ENCODE assay signal across 7 cellular contexts in genomic region chr21:43439316-43440075, GRCh38. TPM values are rescaled to one million over a fixed set of nuclear protein-coding genes. Genes with fewer than 3 reads are reported as not detected.
A peak's percentile ranks its signal among the peaks of the same experiment; 100 is the strongest.
DNase-seq lines count a peak whose midpoint lies in the region; ATAC-seq, FAIRE-seq and TF ChIP-seq lines count a peak whose summit lies in the region.
"Not testable (repeated sequence)": the region's sequence is repeated elsewhere in the genome, so short reads cannot be mapped to it uniquely, and the experiment has no call there.

No MANE protein-coding gene starts in this region.

- H3K27ac ChIP-seq in colonic mucosa, left lung: not testable (repeated sequence)

- not testable (repeated sequence) for DNase-seq in GM12892 (ENCODE audit: insufficient read length); WTC11 (ENCODE audit: low spot score)
- peak; percentile 13 for DNase-seq in colonic mucosa
- peak in 1 of 2 donors; percentile 31 for DNase-seq in left lung
- peak; percentile 0 for DNase-seq in superior temporal gyrus (ENCODE audit: extremely low spot score)

- ATAC-seq in GM19324 (IDR thresholded peaks at IDR 0.05; ENCODE audit: low FRiP score, unreplicated experiment) (peak; percentile 51), HG03354 (IDR thresholded peaks at IDR 0.05; ENCODE audit: poor library complexity, severe bottlenecking, unreplicated experiment) (peak; percentile 69), WTC11 (peak; percentile 86), left lung (peak; percentile 42)

- CTCF ChIA-PET in WTC11 (lab: Charles Lee) = not testable (repeated sequence)

- intact Hi-C loops in colonic mucosa (cut with DNase I); left lung (cut with DNase I): not testable (repeated sequence)

- not testable (repeated sequence) for H3K4me3 ChIP-seq in colonic mucosa, left lung

- not testable (repeated sequence) for H3K27ac Mint-ChIP-seq in WTC11

- TF ChIP-seq CTCF in WTC11 (IDR thresholded peaks at IDR 0.05); colonic mucosa (IDR thresholded peaks at IDR 0.05); left lung (IDR thresholded peaks at IDR 0.05): not testable (repeated sequence)

- H3K27me3 Mint-ChIP-seq in WTC11 (ENCODE audit: low read depth) = not testable (repeated sequence)

- H3K9ac ChIP-seq in colonic mucosa (ENCODE audit: low read depth in 2 of 2, low read length in 2 of 2) = not testable (repeated sequence)

- not testable (repeated sequence) for H3K36me3 Mint-ChIP-seq in WTC11

- not testable (repeated sequence) for TF ChIP-seq POLR2A in GM12892 (IDR thresholded peaks at IDR 0.05; ENCODE audit: low read depth, low read length)

- H3K9me3 Mint-ChIP-seq in WTC11 = not testable (repeated sequence)

- H3K4me1 ChIP-seq in colonic mucosa, left lung: not testable (repeated sequence)

- FAIRE-seq in GM12892 (lab: Jason Lieb, UNC) = peak; percentile 69

- H3K36me3 ChIP-seq in colonic mucosa, left lung: not testable (repeated sequence)

- not testable (repeated sequence) for H3K27me3 ChIP-seq in colonic mucosa, left lung

- not testable (repeated sequence) for H3K9me3 ChIP-seq in colonic mucosa, left lung

- POLR2A ChIA-PET in WTC11 (lab: Charles Lee) = not testable (repeated sequence)

- not testable (repeated sequence) for H3K4me1 Mint-ChIP-seq in WTC11

- not testable (repeated sequence) for H3K4me3 Mint-ChIP-seq in WTC11

RNA-seq across cellular contexts. Expression of gene SIK1, which starts 12.6 kb away (rescaled TPM):
- 5.8 TPM for polyA plus RNA-seq in GM12892 (2012; ENCODE audit: missing spikeins)
- total RNA-seq in WTC11 (2021) (3.7 to 3.9 TPM (median 3.8 TPM) in 3 replicates), colonic mucosa (1 to 10 TPM; 3.7 to 8.4 TPM), left lung (10 to 100 TPM; 33.3 to 61.0 TPM)
